Comparison of ENCODE assay signal across 9 cellular contexts in genomic region chr22:19890502-19891349, GRCh38. TPM values are rescaled to one million over a fixed set of nuclear protein-coding genes. Genes with fewer than 3 reads are reported as not detected.
A peak's percentile ranks its signal among the peaks of the same experiment; 100 is the strongest.
DNase-seq lines count a peak whose midpoint lies in the region; TF ChIP-seq lines count a peak whose summit lies in the region.
"Had no signal": no experiment of that assay in that cellular context is flagged by ENCODE, and none has a peak within 500 bp of the region (broad histone marks: within the 10 kb centered on the region; RNA-seq: fewer than 3 reads in every experiment).

No MANE protein-coding gene starts in this region.

- H3K36me3 ChIP-seq in OCI-LY1 (ENCODE audit: insufficient read depth, low read length): no peaks in the 10 kb centered on the region
- no peaks in the 10 kb centered on the region for H3K36me3 ChIP-seq in endocrine pancreas (ENCODE audit: control insufficient read depth, insufficient read depth, low read length)
- H3K36me3 ChIP-seq in thymus (ENCODE audit: control insufficient read depth, insufficient read depth): no peaks in the 10 kb centered on the region

- H3K9me3 Mint-ChIP-seq in activated naive CD4-positive, alpha-beta T cell treated with anti-CD3 and anti-CD28 coated beads for 36 hours: no peaks in the 10 kb centered on the region

- H3K27me3 ChIP-seq in OCI-LY1 (ENCODE audit: insufficient read depth, low read length) (no peaks in the 10 kb centered on the region), endocrine pancreas (ENCODE audit: control insufficient read depth, insufficient read depth, low read length) (no peaks in the 10 kb centered on the region), thymus (ENCODE audit: control insufficient read depth, insufficient read depth) (no peaks in the 10 kb centered on the region)

- peaks cover 80% of the 10 kb centered on the region for H3K4me1 Mint-ChIP-seq in activated naive CD4-positive, alpha-beta T cell treated with anti-CD3 and anti-CD28 coated beads for 36 hours (ENCODE audit: low read depth)

- intact Hi-C loops in activated naive CD4-positive, alpha-beta T cell treated with anti-CD3 and anti-CD28 coated beads for 36 hours (cut with micrococcal nuclease): loop anchor here (1.0 to 5.0 kb wide), 6 partner anchors 35 to 283 kb away; partner anchors contain the start of genes RANBP1 and TRMT2A

- CTCF ChIA-PET in activated naive CD4-positive, alpha-beta T cell treated with anti-CD3 and anti-CD28 coated beads for 36 hours (lab: Charles Lee): interaction anchor here (0.7 to 3.3 kb wide), 9 partner anchors 11 to 173 kb away, joined by 3 to 15 read pairs (median 3); no protein-coding TSS in a partner anchor

- peak overlapping the region; percentile 74 for H3K4me3 Mint-ChIP-seq in activated naive CD4-positive, alpha-beta T cell treated with anti-CD3 and anti-CD28 coated beads for 36 hours

- H2AFZ ChIP-seq in OCI-LY1 (ENCODE audit: low read length): no peak overlapping the region

- H3K27ac Mint-ChIP-seq in activated naive CD4-positive, alpha-beta T cell treated with anti-CD3 and anti-CD28 coated beads for 36 hours: peak overlapping the region; percentile 95

- no peaks in the 10 kb centered on the region for H3K79me2 ChIP-seq in OCI-LY1 (ENCODE audit: insufficient read depth, low read length)

- no peaks in the 10 kb centered on the region for H3K36me3 Mint-ChIP-seq in activated naive CD4-positive, alpha-beta T cell treated with anti-CD3 and anti-CD28 coated beads for 36 hours (ENCODE audit: low read depth)

- no peaks in the 10 kb centered on the region for H3K9me2 ChIP-seq in OCI-LY1 (ENCODE audit: low read depth, low read length)

- peak overlapping the region; percentile 62 for H3K4me2 ChIP-seq in OCI-LY1 (ENCODE audit: low read length)

- WGBS in thymus: 48% methylated on average over 20 of the region's 20 CpGs

- no peaks in the 10 kb centered on the region for H4K20me1 ChIP-seq in OCI-LY1 (ENCODE audit: insufficient read depth, low read length)

- H3K9ac ChIP-seq in OCI-LY1 (ENCODE audit: low read length) (peak overlapping the region; percentile 70), endocrine pancreas (ENCODE audit: control insufficient read depth, insufficient read depth, low read length) (peak overlapping the region; percentile 16)

- peaks cover 72% of the 10 kb centered on the region for H3K4me1 ChIP-seq in OCI-LY1 (ENCODE audit: insufficient read depth, low read length, severe bottlenecking)
- no peaks in the 10 kb centered on the region for H3K4me1 ChIP-seq in endocrine pancreas (ENCODE audit: control insufficient read depth, insufficient read depth, low read length)
- peaks cover 78% of the 10 kb centered on the region for H3K4me1 ChIP-seq in thymus (ENCODE audit: control insufficient read depth, insufficient read depth, low read length)

- DNase-seq in activated naive CD4-positive, alpha-beta T cell treated with anti-CD3 and anti-CD28 coated beads for 36 hours: no peak
- no peak for DNase-seq in activated naive CD4-positive, alpha-beta T cell treated with anti-CD3 and anti-CD28 coated beads, Interleukin-2, amount 50 U/mL, for 16 hours
- DNase-seq in mucosa of gallbladder (ENCODE audit: low spot score) (no peak), middle frontal gyrus (ENCODE audit: extremely low spot score, low spot score) (no peak), NCI-H526 (lab: John Stamatoyannopoulos, UW) (no peak)
- DNase-seq: NCI-H2107 had no signal

- H3K27ac ChIP-seq in OCI-LY1 (ENCODE audit: low read depth, low read length, poor library complexity, severe bottlenecking) (peak overlapping the region; percentile 100), thymus (ENCODE audit: low read depth) (peak overlapping the region; percentile 100)

- H3K4me3 ChIP-seq in OCI-LY1 (ENCODE audit: low read depth, low read length, poor library complexity, severe bottlenecking) (peak overlapping the region; percentile 20), endocrine pancreas (ENCODE audit: control insufficient read depth, insufficient read depth, low read length) (no peak overlapping the region), thymus (ENCODE audit: low read length) (peak overlapping the region; percentile 41)

- no peaks in the 10 kb centered on the region for H3K9me3 ChIP-seq in OCI-LY1 (ENCODE audit: low read length)
- H3K9me3 ChIP-seq in endocrine pancreas (ENCODE audit: control insufficient read depth, low read length): no peaks in the 10 kb centered on the region
- H3K9me3 ChIP-seq in thymus (ENCODE audit: control insufficient read depth): no peaks in the 10 kb centered on the region

- no peaks in the 10 kb centered on the region for H3F3A ChIP-seq in OCI-LY1 (ENCODE audit: insufficient read depth, low read length)

- no peaks in the 10 kb centered on the region for H3K27me3 Mint-ChIP-seq in activated naive CD4-positive, alpha-beta T cell treated with anti-CD3 and anti-CD28 coated beads for 36 hours (ENCODE audit: low read depth)

- no peak for TF ChIP-seq CTCF in OCI-LY1 (IDR thresholded peaks at IDR 0.05; ENCODE audit: low read length)

RNA-seq across cellular contexts. Expression of gene GNB1L, which starts 36.1 kb away (rescaled TPM):
- total RNA-seq in activated naive CD4-positive, alpha-beta T cell treated with anti-CD3 and anti-CD28 coated beads for 36 hours: 1 to 10 TPM; 8.8 to 9.8 TPM
- polyA plus RNA-seq in thymus: 11.2 TPM
- 6.2 TPM for total RNA-seq in mucosa of gallbladder

RNA-seq across cellular contexts. Expression of gene RTL10, which starts 36.1 kb away (rescaled TPM):
- 10 to 100 TPM; 10.9 to 11.9 TPM for total RNA-seq in activated naive CD4-positive, alpha-beta T cell treated with anti-CD3 and anti-CD28 coated beads for 36 hours
- 20.8 TPM for polyA plus RNA-seq in thymus
- 18.4 TPM for total RNA-seq in mucosa of gallbladder

RNA-seq across cellular contexts. Expression of gene COMT, which starts 50.8 kb away (rescaled TPM):
- total RNA-seq in activated naive CD4-positive, alpha-beta T cell treated with anti-CD3 and anti-CD28 coated beads for 36 hours: 10 to 100 TPM; 53.7 to 56.8 TPM
- 74.5 TPM for polyA plus RNA-seq in thymus
- 214 TPM for total RNA-seq in mucosa of gallbladder

RNA-seq across cellular contexts. Expression of gene TXNRD2, which starts 50.9 kb away (rescaled TPM):
- 10 to 100 TPM; 22.9 to 23.6 TPM for total RNA-seq in activated naive CD4-positive, alpha-beta T cell treated with anti-CD3 and anti-CD28 coated beads for 36 hours
- polyA plus RNA-seq in thymus: 24.2 TPM
- 26.9 TPM for total RNA-seq in mucosa of gallbladder
